In the genomic region with DNA sequence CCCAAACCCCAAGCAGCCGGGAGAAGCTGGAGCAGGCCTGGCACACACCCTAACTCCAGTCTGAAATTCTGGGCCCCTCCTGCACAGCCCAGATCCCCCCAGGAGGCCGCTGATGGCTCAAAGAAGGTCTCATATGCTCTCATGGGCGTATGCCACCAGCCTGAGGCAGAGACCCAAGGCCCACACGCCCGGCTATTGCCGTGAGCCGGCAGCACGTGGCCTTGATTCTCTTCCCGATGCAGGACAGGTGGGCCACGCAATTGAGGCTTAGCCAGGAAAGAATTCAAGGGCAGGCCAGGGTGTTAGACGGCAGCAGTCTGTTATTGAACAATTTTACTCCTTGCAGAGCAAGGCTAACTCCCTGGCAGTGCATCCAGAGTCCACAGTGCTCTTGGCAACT, we compare ENCODE assay signal across 2 cellular contexts.
A peak's percentile ranks its signal among the peaks of the same experiment; 100 is the strongest.
TF ChIP-seq lines count a peak whose summit lies in the region.

No MANE protein-coding gene starts in this region.

TF ChIP-seq in IMR-90, 13 proteins besides CTCF, POLR2A, EP300 and RAD21:
- TF ChIP-seq SMC3 (IDR thresholded peaks at IDR 0.05; ENCODE audit: low read depth, low read length): no peak
- TF ChIP-seq ELK1 (IDR thresholded peaks at IDR 0.05; ENCODE audit: borderline replicate concordance, low read depth, low read length): no peak
- TF ChIP-seq MAZ (IDR thresholded peaks at IDR 0.05; ENCODE audit: borderline replicate concordance, low read depth, low read length): no peak
- TF ChIP-seq FOS (IDR thresholded peaks at IDR 0.05; ENCODE audit: low read depth, low read length): no peak
- TF ChIP-seq USF2 (IDR thresholded peaks at IDR 0.05; ENCODE audit: low read depth, low read length): no peak
- no peak for TF ChIP-seq BHLHE40 (IDR thresholded peaks at IDR 0.05; ENCODE audit: low read depth, low read length)
- TF ChIP-seq CHD1 (IDR thresholded peaks at IDR 0.05; ENCODE audit: low read depth, low read length): no peak
- TF ChIP-seq RCOR1 (IDR thresholded peaks at IDR 0.05; ENCODE audit: insufficient replicate concordance, low read length): no peak
- no peak for TF ChIP-seq MAFK (IDR thresholded peaks at IDR 0.05; ENCODE audit: low read depth, low read length)
- TF ChIP-seq RFX5 (IDR thresholded peaks at IDR 0.05; ENCODE audit: low read depth, low read length): no peak
- TF ChIP-seq NFE2L2 (IDR thresholded peaks at IDR 0.05; ENCODE audit: low read depth, low read length): no peak
- no peak for TF ChIP-seq CEBPB (IDR thresholded peaks at IDR 0.05; ENCODE audit: low read depth, low read length)
- TF ChIP-seq MXI1 (IDR thresholded peaks at IDR 0.05; ENCODE audit: borderline replicate concordance, low read depth, low read length): no peak

TF ChIP-seq in K562, 482 proteins besides CTCF, POLR2A, EP300 and RAD21:
- TF ChIP-seq CBFB (CRISPR knock-in tag; IDR thresholded peaks at IDR 0.05): 0 out of 2 replicates have a peak, but pooled peaks have one; percentile 22
- no peak for TF ChIP-seq POLR2AphosphoS2 (IDR thresholded peaks at IDR 0.05; ENCODE audit: low read length)
- TF ChIP-seq MAX (CRISPR knock-in tag; IDR thresholded peaks at IDR 0.05): 0 out of 2 replicates have a peak, but pooled peaks have one; percentile 23
